In genomic region chr12:56723352-56723751, GRCh38 we compare ENCODE assay signal across 8 cellular contexts. TPM values are rescaled to one million over a fixed set of nuclear protein-coding genes. Genes with fewer than 3 reads are reported as not detected.
DNase-seq lines count a peak whose midpoint lies in the region; ATAC-seq, FAIRE-seq and TF ChIP-seq lines count a peak whose summit lies in the region.

No MANE protein-coding gene starts in this region.

- H3K9me1 ChIP-seq in keratinocyte (ENCODE audit: control insufficient read depth, extremely low read depth, insufficient read depth, low read length) = peaks cover 15% of the 10 kb centered on the region

- no peak for TF ChIP-seq POLR2A in suprapubic skin (IDR thresholded peaks at IDR 0.05)

- no peaks in the 10 kb centered on the region for H3K27me3 Mint-ChIP-seq in T-helper 1 cell treated with Interleukin-12 subunit alpha and Interleukin-12 subunit beta and Interleukin-4 antibody, amounts not matched to agents 30 μg/mL and 1 μg/mL, for 36 hours (ENCODE audit: low read depth)

- TF ChIP-seq CTCF in keratinocyte (optimal IDR thresholded peaks at IDR 0.05 in 1 of 3, IDR thresholded peaks at IDR 0.05 in 1 of 3, conservative IDR thresholded peaks at IDR 0.05 in 1 of 3; ENCODE audit: extremely low read depth in 1 of 3, insufficient read depth in 2 of 3, low read length in 3 of 3) = no peak
- TF ChIP-seq CTCF in suprapubic skin (IDR thresholded peaks at IDR 0.05) = no peak

- WGBS in suprapubic skin = 36% methylated on average over 3 of the region's 3 CpGs

- peaks cover 59% of the 10 kb centered on the region for H3K4me1 Mint-ChIP-seq in T-helper 1 cell treated with Interleukin-12 subunit alpha and Interleukin-12 subunit beta and Interleukin-4 antibody, amounts not matched to agents 30 μg/mL and 1 μg/mL, for 36 hours (ENCODE audit: low read depth)

- H3K4me3 ChIP-seq in keratinocyte (ENCODE audit: control insufficient read depth in 2 of 3, extremely low read depth in 1 of 3, insufficient read depth in 2 of 3, low read depth in 1 of 3, low read length in 3 of 3) = peak overlapping the region; percentile 78 to 98 (median 93)
- peak overlapping the region; percentile 82 for H3K4me3 ChIP-seq in suprapubic skin

- H3K27me3 ChIP-seq in keratinocyte (ENCODE audit: control insufficient read depth, extremely low read depth, insufficient read depth, low read length) = no peaks in the 10 kb centered on the region
- H3K27me3 ChIP-seq in suprapubic skin = no peaks in the 10 kb centered on the region

- H2AFZ ChIP-seq in keratinocyte (ENCODE audit: control insufficient read depth, low read length) = no peak overlapping the region

- no peak overlapping the region for H3K27ac Mint-ChIP-seq in T-helper 1 cell treated with Interleukin-12 subunit alpha and Interleukin-12 subunit beta and Interleukin-4 antibody, amounts not matched to agents 30 μg/mL and 1 μg/mL, for 36 hours
- peak overlapping the region; percentile 96 to 99 for H3K27ac Mint-ChIP-seq in activated naive CD4-positive, alpha-beta T cell treated with anti-CD3 and anti-CD28 coated beads, Interleukin-2, amount 50 U/mL, for 72 hours

- no peak for TF ChIP-seq EP300 in suprapubic skin (IDR thresholded peaks at IDR 0.05)

- dilution Hi-C loops in keratinocyte (cut with MboI; ENCODE audit: extremely low pct_ligation_motif_present, low sequenced_read_pairs) = no loop called here

- peak overlapping the region; percentile 100 for H3K9ac ChIP-seq in keratinocyte (ENCODE audit: control insufficient read depth, extremely low read depth, insufficient read depth, low read length)

- no peak for FAIRE-seq in keratinocyte (lab: Jason Lieb, UNC)

- H4K20me1 ChIP-seq in keratinocyte (ENCODE audit: control insufficient read depth, extremely low read depth, insufficient read depth, low read length) = peaks cover 46% of the 10 kb centered on the region

- H3K4me1 ChIP-seq in keratinocyte (ENCODE audit: control insufficient read depth, extremely low read depth, insufficient read depth, low read length) (peaks cover 27% of the 10 kb centered on the region), suprapubic skin (peaks cover 60% of the 10 kb centered on the region)

- H3K36me3 ChIP-seq in keratinocyte (ENCODE audit: control insufficient read depth in 2 of 2, extremely low read depth in 1 of 2, insufficient read depth in 2 of 2, low read length in 2 of 2) = peaks cover 10 to 40% of the 10 kb centered on the region in 2 experiments
- H3K36me3 ChIP-seq in suprapubic skin = peaks cover 23% of the 10 kb centered on the region

- H3K9me3 ChIP-seq in keratinocyte (ENCODE audit: control insufficient read depth, low read depth, low read length) = no peaks in the 10 kb centered on the region
- H3K9me3 ChIP-seq in suprapubic skin = no peaks in the 10 kb centered on the region

- peak overlapping the region; percentile 83 for H3K4me2 ChIP-seq in keratinocyte (ENCODE audit: control insufficient read depth, extremely low read depth, insufficient read depth, low read depth, low read length)

- H3K27ac ChIP-seq in keratinocyte (ENCODE audit: control insufficient read depth, insufficient read depth, low read length) (peak overlapping the region; percentile 95), suprapubic skin (peak overlapping the region; percentile 98)

- peaks cover 67% of the 10 kb centered on the region for H3K79me2 ChIP-seq in keratinocyte (ENCODE audit: control insufficient read depth, insufficient read depth, low read length)

- H3K4me3 Mint-ChIP-seq in T-helper 1 cell treated with Interleukin-12 subunit alpha and Interleukin-12 subunit beta and Interleukin-4 antibody, amounts not matched to agents 30 μg/mL and 1 μg/mL, for 36 hours = peak overlapping the region; percentile 94

- no peak for ATAC-seq in activated naive CD4-positive, alpha-beta T cell treated with anti-CD3 and anti-CD28 coated beads, Interleukin-2, amount 50 U/mL, for 72 hours
- ATAC-seq in HG03159 (IDR thresholded peaks at IDR 0.05; ENCODE audit: unreplicated experiment) (no peak), GM21526 (IDR thresholded peaks at IDR 0.05; ENCODE audit: low FRiP score, unreplicated experiment) (no peak)

- peaks cover 64% of the 10 kb centered on the region for H3K36me3 Mint-ChIP-seq in T-helper 1 cell treated with Interleukin-12 subunit alpha and Interleukin-12 subunit beta and Interleukin-4 antibody, amounts not matched to agents 30 μg/mL and 1 μg/mL, for 36 hours (ENCODE audit: low read depth)
- peaks cover 55 to 86% of the 10 kb centered on the region in 2 donors for H3K36me3 Mint-ChIP-seq in activated naive CD4-positive, alpha-beta T cell treated with anti-CD3 and anti-CD28 coated beads, Interleukin-2, amount 50 U/mL, for 72 hours

- H3K9me3 Mint-ChIP-seq in T-helper 1 cell treated with Interleukin-12 subunit alpha and Interleukin-12 subunit beta and Interleukin-4 antibody, amounts not matched to agents 30 μg/mL and 1 μg/mL, for 36 hours = no peaks in the 10 kb centered on the region
- no peaks in the 10 kb centered on the region for H3K9me3 Mint-ChIP-seq in activated naive CD4-positive, alpha-beta T cell treated with anti-CD3 and anti-CD28 coated beads, Interleukin-2, amount 50 U/mL, for 72 hours

- DNase-seq in T-helper 1 cell (no peak), keratinocyte (ENCODE audit: low read depth, low spot score) (no peak), suprapubic skin (ENCODE audit: low spot score in 2 of 2) (no peak), GM03348 (ENCODE audit: low spot score) (no peak)
- DNase-seq in activated naive CD4-positive, alpha-beta T cell treated with anti-CD3 and anti-CD28 coated beads, Interleukin-2, amount 50 U/mL, for 72 hours (ENCODE audit: low spot score in 2 of 2) = no peak

RNA-seq across cellular contexts. Expression of gene NACA, which starts 1.7 kb away (rescaled TPM):
- 1,000 to 10,000 TPM; 1,074 to 1,104 TPM for total RNA-seq in activated naive CD4-positive, alpha-beta T cell treated with anti-CD3 and anti-CD28 coated beads, Interleukin-2, amount 50 U/mL, for 72 hours
- polyA plus RNA-seq in keratinocyte = 649 to 953 TPM (median 747 TPM) in 3 replicates
- polyA plus RNA-seq in keratinocyte (2011; ENCODE audit: low read depth) = 3,329 TPM
- polyA plus RNA-seq in keratinocyte (2011; cell fraction: cytosol; rRNA removed) = 531 and 643 TPM in 2 replicates
- polyA plus RNA-seq in keratinocyte (2011; cell fraction: nucleus; rRNA removed) = 155 and 244 TPM in 2 replicates
- polyA plus RNA-seq in keratinocyte (2012; ENCODE audit: low replicate concordance) = 1,397 and 1,812 TPM in 2 replicates
- 105 to 435 TPM (median 356 TPM) in 3 replicates for polyA minus RNA-seq in keratinocyte
- 229 TPM for polyA minus RNA-seq in keratinocyte (2011; cell fraction: cytosol; rRNA and poly(A)+ RNA removed)
- 44.8 and 62.3 TPM in 2 replicates for polyA minus RNA-seq in keratinocyte (2011; cell fraction: nucleus; rRNA and poly(A)+ RNA removed)
- 1,000 to 10,000 TPM; 1,068 to 1,481 (median 1,369) TPM for total RNA-seq in suprapubic skin

RNA-seq across cellular contexts. Expression of gene PRIM1, which starts 28.8 kb away (rescaled TPM):
- 10 to 100 TPM; 71.9 to 76.6 TPM for total RNA-seq in activated naive CD4-positive, alpha-beta T cell treated with anti-CD3 and anti-CD28 coated beads, Interleukin-2, amount 50 U/mL, for 72 hours
- polyA plus RNA-seq in keratinocyte = 2.7 to 12.0 TPM (median 10.1 TPM) in 3 replicates
- not detected for polyA plus RNA-seq in keratinocyte (2011; ENCODE audit: low read depth)
- polyA plus RNA-seq in keratinocyte (2011; cell fraction: cytosol; rRNA removed) = 2.5 and 6.2 TPM in 2 replicates
- 2.8 and 4.7 TPM in 2 replicates for polyA plus RNA-seq in keratinocyte (2011; cell fraction: nucleus; rRNA removed)
- polyA plus RNA-seq in keratinocyte (2012; ENCODE audit: low replicate concordance) = 1.3 and 6.7 TPM in 2 replicates
- 0.63 to 10.4 TPM (median 8.0 TPM) in 3 replicates for polyA minus RNA-seq in keratinocyte
- polyA minus RNA-seq in keratinocyte (2011; cell fraction: cytosol; rRNA and poly(A)+ RNA removed) = 4.2 TPM
- polyA minus RNA-seq in keratinocyte (2011; cell fraction: nucleus; rRNA and poly(A)+ RNA removed) = 1.5 and 1.9 TPM in 2 replicates
- 10 to 100 TPM in 2 of 4 donors, 1 to 10 TPM in 2; 9.1 to 12.4 (median 10.3) TPM for total RNA-seq in suprapubic skin

RNA-seq across cellular contexts. Expression of gene PTGES3, which starts 35.3 kb away (rescaled TPM):
- total RNA-seq in activated naive CD4-positive, alpha-beta T cell treated with anti-CD3 and anti-CD28 coated beads, Interleukin-2, amount 50 U/mL, for 72 hours = 100 to 1,000 TPM; 285 to 294 TPM
- polyA plus RNA-seq in keratinocyte = 53.0 to 136 TPM (median 112 TPM) in 3 replicates
- 958 TPM for polyA plus RNA-seq in keratinocyte (2011; ENCODE audit: low read depth)
- polyA plus RNA-seq in keratinocyte (2011; cell fraction: cytosol; rRNA removed) = 94.7 and 154 TPM in 2 replicates
- 49.3 and 78.8 TPM in 2 replicates for polyA plus RNA-seq in keratinocyte (2011; cell fraction: nucleus; rRNA removed)
- 191 and 202 TPM in 2 replicates for polyA plus RNA-seq in keratinocyte (2012; ENCODE audit: low replicate concordance)
- polyA minus RNA-seq in keratinocyte = 9.1 to 70.6 TPM (median 28.6 TPM) in 3 replicates
- 76.7 TPM for polyA minus RNA-seq in keratinocyte (2011; cell fraction: cytosol; rRNA and poly(A)+ RNA removed)
- 24.5 and 38.3 TPM in 2 replicates for polyA minus RNA-seq in keratinocyte (2011; cell fraction: nucleus; rRNA and poly(A)+ RNA removed)
- 10 to 100 TPM; 51.7 to 71.2 (median 69.9) TPM for total RNA-seq in suprapubic skin

RNA-seq across cellular contexts. Expression of gene HSD17B6, which starts 39.8 kb away (rescaled TPM):
- total RNA-seq in activated naive CD4-positive, alpha-beta T cell treated with anti-CD3 and anti-CD28 coated beads, Interleukin-2, amount 50 U/mL, for 72 hours = 1 to 10 TPM; 2.9 to 9.3 TPM
- polyA plus RNA-seq in keratinocyte = 0.21 to 1.3 TPM (median 0.45 TPM) in 3 replicates
- not detected for polyA plus RNA-seq in keratinocyte (2011; ENCODE audit: low read depth)
- 0.09 and 0.36 TPM in 2 replicates for polyA plus RNA-seq in keratinocyte (2011; cell fraction: cytosol; rRNA removed)
- 0.09 and 0.28 TPM in 2 replicates for polyA plus RNA-seq in keratinocyte (2011; cell fraction: nucleus; rRNA removed)
- 0.28 TPM in 1 of 2 replicates, not detected in the other for polyA plus RNA-seq in keratinocyte (2012; ENCODE audit: low replicate concordance)
- 0.29 TPM in 1 of 3 replicates, not detected in the others for polyA minus RNA-seq in keratinocyte
- not detected for polyA minus RNA-seq in keratinocyte (2011; cell fraction: cytosol; rRNA and poly(A)+ RNA removed)
- polyA minus RNA-seq in keratinocyte (2011; cell fraction: nucleus; rRNA and poly(A)+ RNA removed) = not detected in 2 replicates
- total RNA-seq in suprapubic skin = 1 to 10 TPM in 1 of 4 donors, under 1 TPM in 3; 0.38 to 2.4 (median 0.61) TPM

Comparison
In these comparisons a context has a peak if more than half of its experiments do, and no peak if none do; other contexts are left out.
1. RNA of gene PRIM1, which starts 28.8 kb away (total RNA-seq): 71.9 to 76.6 TPM in activated naive CD4-positive, alpha-beta T cell treated with anti-CD3 and anti-CD28 coated beads, Interleukin-2, amount 50 U/mL, for 72 hours; 9.1 to 12.4 TPM in suprapubic skin; every median in the first group is over 4 times any median in the second.